ENCODE assay signal across 27 cellular contexts in genomic region chr15:93420477-93420876, GRCh38.
"Had no signal": no experiment of that assay in that cellular context is flagged by ENCODE, and none has a peak within 500 bp of the region (broad histone marks: within the 10 kb centered on the region; RNA-seq: fewer than 3 reads in every experiment).

No MANE protein-coding gene starts in this region.

- DNase-seq: naive B cell; naive thymus-derived CD8-positive, alpha-beta T cell; nephron progenitor cell; occipital lobe; ovary; posterior cingulate gyrus; psoas muscle; right cardiac atrium; right lobe of liver; sigmoid colon; small intestine; stimulated activated CD4-positive, alpha-beta T cell treated with anti-CD3 and anti-CD28 coated beads, Interleukin-15, amount 100 ng/mL, for 24 hours; stimulated activated CD4-positive, alpha-beta T cell treated with anti-CD3 and anti-CD28 coated beads, Interleukin-2, amount 100 ng/mL, for 24 hours; stimulated activated CD4-positive, alpha-beta T cell treated with anti-CD3 and anti-CD28 coated beads, Interleukin-2, amount 100 ng/mL, for 48 hours; stimulated activated CD4-positive, alpha-beta T cell treated with anti-CD3 and anti-CD28 coated beads, Interleukin-4, amount 100 ng/mL, for 24 hours; stimulated activated naive CD4-positive, alpha-beta T cell treated with Interleukin-2 at 50 U/mL for 16 hours; stomach; tibial artery; transverse colon; upper lobe of right lung; uterus had no signal

- H3K4me1 ChIP-seq: parathyroid adenoma, psoas muscle, right lobe of liver, sigmoid colon, stomach, tibial artery, transverse colon, upper lobe of right lung, uterus had no signal

- H3K4me3 Mint-ChIP-seq: naive B cell; naive thymus-derived CD8-positive, alpha-beta T cell; natural killer cell treated with Interleukin-12 subunit alpha and Interleukin-12 subunit beta and Interleukin-15 and Interleukin-18, amount 100 ng/mL, for 72 hours; nephron progenitor cell; stimulated activated effector memory CD8-positive, alpha-beta T cell treated with anti-CD3 and anti-CD28 coated beads, Interleukin-12 subunit alpha, Interleukin-12 subunit beta, amount 100 ng/mL, for 72 hours; stimulated activated naive B cell treated with anti-CD40 and anti-IgM and Interleukin-4, amounts not matched to agents 10 μg/mL and 1 μg/mL and 100 μg/mL, for 72 hours; type B pancreatic cell had no signal

- H3K36me3 ChIP-seq: ovary, right lobe of liver, sigmoid colon, stomach, tibial artery, transverse colon, upper lobe of right lung, uterus had no signal

- H3K9ac ChIP-seq: parathyroid adenoma had no signal

- H2AFZ ChIP-seq: parathyroid adenoma had no signal

- H3K27me3 Mint-ChIP-seq: naive B cell had no signal

- H3K27ac ChIP-seq: ovary, parathyroid adenoma, psoas muscle, right lobe of liver, sigmoid colon, stomach, tibial artery, transverse colon, upper lobe of right lung, uterus had no signal

- H3K79me2 ChIP-seq: parathyroid adenoma had no signal

- H3K4me1 Mint-ChIP-seq: naive B cell; naive thymus-derived CD8-positive, alpha-beta T cell; stimulated activated effector memory CD8-positive, alpha-beta T cell treated with anti-CD3 and anti-CD28 coated beads, Interleukin-12 subunit alpha, Interleukin-12 subunit beta, amount 100 ng/mL, for 72 hours; stimulated activated naive B cell treated with anti-CD40 and anti-IgM and Interleukin-4, amounts not matched to agents 10 μg/mL and 1 μg/mL and 100 μg/mL, for 72 hours had no signal

- ATAC-seq: naive thymus-derived CD8-positive, alpha-beta T cell; psoas muscle; right cardiac atrium; right lobe of liver; stimulated activated effector memory CD8-positive, alpha-beta T cell treated with anti-CD3 and anti-CD28 coated beads, Interleukin-12 subunit alpha, Interleukin-12 subunit beta, amount 100 ng/mL, for 72 hours; upper lobe of right lung had no signal

- H3K27ac Mint-ChIP-seq: naive B cell; naive thymus-derived CD8-positive, alpha-beta T cell; natural killer cell treated with Interleukin-12 subunit alpha and Interleukin-12 subunit beta and Interleukin-15 and Interleukin-18, amount 100 ng/mL, for 72 hours; nephron progenitor cell; progenitor cell of endocrine pancreas; stimulated activated effector memory CD8-positive, alpha-beta T cell treated with anti-CD3 and anti-CD28 coated beads, Interleukin-12 subunit alpha, Interleukin-12 subunit beta, amount 100 ng/mL, for 72 hours; stimulated activated naive B cell treated with anti-CD40 and anti-IgM and Interleukin-4, amounts not matched to agents 10 μg/mL and 1 μg/mL and 100 μg/mL, for 72 hours; type B pancreatic cell had no signal

- H3K4me3 ChIP-seq: ovary, psoas muscle, right lobe of liver, sigmoid colon, stomach, tibial artery, transverse colon, upper lobe of right lung, uterus had no signal

- H3K9me3 Mint-ChIP-seq: naive thymus-derived CD8-positive, alpha-beta T cell; natural killer cell treated with Interleukin-12 subunit alpha and Interleukin-12 subunit beta and Interleukin-15 and Interleukin-18, amount 100 ng/mL, for 72 hours; stimulated activated effector memory CD8-positive, alpha-beta T cell treated with anti-CD3 and anti-CD28 coated beads, Interleukin-12 subunit alpha, Interleukin-12 subunit beta, amount 100 ng/mL, for 72 hours; stimulated activated naive B cell treated with anti-CD40 and anti-IgM and Interleukin-4, amounts not matched to agents 10 μg/mL and 1 μg/mL and 100 μg/mL, for 72 hours; type B pancreatic cell had no signal

- H3K36me3 Mint-ChIP-seq: naive B cell; naive thymus-derived CD8-positive, alpha-beta T cell; natural killer cell treated with Interleukin-12 subunit alpha and Interleukin-12 subunit beta and Interleukin-15 and Interleukin-18, amount 100 ng/mL, for 72 hours; stimulated activated effector memory CD8-positive, alpha-beta T cell treated with anti-CD3 and anti-CD28 coated beads, Interleukin-12 subunit alpha, Interleukin-12 subunit beta, amount 100 ng/mL, for 72 hours; stimulated activated naive B cell treated with anti-CD40 and anti-IgM and Interleukin-4, amounts not matched to agents 10 μg/mL and 1 μg/mL and 100 μg/mL, for 72 hours; type B pancreatic cell had no signal

- H3K27me3 ChIP-seq: ovary, right lobe of liver, sigmoid colon, stomach, transverse colon, upper lobe of right lung, uterus had no signal

- H3K9me3 ChIP-seq: ovary, psoas muscle, right lobe of liver, sigmoid colon, stomach, tibial artery, transverse colon, upper lobe of right lung, uterus had no signal
